8 cellular contexts compared by ENCODE assay signal in genomic region chr1:230215049-230215448, GRCh38.
DNase-seq lines count a peak whose midpoint lies in the region; ATAC-seq, FAIRE-seq and TF ChIP-seq lines count a peak whose summit lies in the region.

No MANE protein-coding gene starts in this region.

- CTCF ChIA-PET in endothelial cell of umbilical vein (lab: Charles Lee), result interaction anchor here (0.6 to 3.6 kb wide), 50 partner anchors 10 to 700 kb away, joined by 3 to 41 read pairs (median 4); partner anchors contain the start of genes ABCB10, GALNT2, TAF5L and URB2

- BruUV-seq in endothelial cell of umbilical vein (replicated peaks; lab: Mats Ljungman, UMichigan), result no TSS peak

- H3K36me3 ChIP-seq in endothelial cell of umbilical vein (ENCODE audit: control insufficient read depth in 2 of 2, extremely low read depth in 1 of 2, insufficient read depth in 2 of 2, low read length in 2 of 2), result no peaks in the 10 kb centered on the region
- no peaks in the 10 kb centered on the region for H3K36me3 ChIP-seq in mucosa of rectum (ENCODE audit: control insufficient read depth in 2 of 2, insufficient read depth in 2 of 2, low read length in 2 of 2)

- FAIRE-seq in endothelial cell of umbilical vein (lab: Jason Lieb, UNC), result peak; percentile 96

- no peak for ATAC-seq in GM21360 (IDR thresholded peaks at IDR 0.05; ENCODE audit: unreplicated experiment)
- no peak for ATAC-seq in GM18502 (IDR thresholded peaks at IDR 0.05; ENCODE audit: poor library complexity, unreplicated experiment)

- peak; percentile 70 to 87 for TF ChIP-seq CTCF in endothelial cell of umbilical vein (IDR thresholded peaks at IDR 0.05; ENCODE audit: extremely low read depth in 1 of 2, insufficient read depth in 1 of 2, low read depth in 1 of 2, low read length in 2 of 2)

- TF ChIP-seq POLR2A in endothelial cell of umbilical vein (IDR thresholded peaks at IDR 0.05; ENCODE audit: low read depth, low read length), result no peak

- H2AFZ ChIP-seq in endothelial cell of umbilical vein (ENCODE audit: low read depth, low read length), result peak overlapping the region; percentile 28

- peak overlapping the region; percentile 33 for H3K27ac ChIP-seq in endothelial cell of umbilical vein (ENCODE audit: insufficient read depth, low read depth, low read length)
- peak overlapping the region; percentile 1 to 18 for H3K27ac ChIP-seq in mucosa of rectum (ENCODE audit: low read depth in 2 of 2, low read length in 2 of 2)

- H3K4me1 ChIP-seq in endothelial cell of umbilical vein (ENCODE audit: control insufficient read depth, extremely low read depth, insufficient read depth, low read length) (peaks cover 26% of the 10 kb centered on the region), mucosa of rectum (ENCODE audit: control insufficient read depth in 2 of 2, insufficient read depth in 2 of 2, low read length in 2 of 2) (peaks cover 9 to 20% of the 10 kb centered on the region in 2 donors)

- H3K9me3 ChIP-seq in endothelial cell of umbilical vein (replicated peaks; ENCODE audit: control insufficient read depth, insufficient read depth, low read length) (no peaks in the 10 kb centered on the region), mucosa of rectum (ENCODE audit: control insufficient read depth in 2 of 2, low read length in 2 of 2) (no peaks in the 10 kb centered on the region)

- H3K9ac ChIP-seq in endothelial cell of umbilical vein (replicated peaks; ENCODE audit: extremely low read depth, insufficient read depth, low read length) (peak overlapping the region; percentile 32), mucosa of rectum (ENCODE audit: low read depth in 1 of 2, low read length in 2 of 2) (no peak overlapping the region)

- peak; percentile 43 for DNase-seq in AG20443 (ENCODE audit: low spot score)
- peak; percentile 75 for DNase-seq in NCI-H510A (lab: John Stamatoyannopoulos, UW)
- DNase-seq in endothelial cell of umbilical vein (ENCODE audit: low read depth, low spot score), result peak; percentile 92
- no peak for DNase-seq in NCI-H1105 treated with DMSO at 0.1 percent for 48 hours (lab: John Stamatoyannopoulos, UW)
- DNase-seq in activated CD8-positive, alpha-beta memory T cell treated with anti-CD3 and anti-CD28 coated beads for 24 hours, result no peak

- POLR2A ChIA-PET in endothelial cell of umbilical vein (lab: Charles Lee), result interaction anchor here (1.1 to 1.3 kb wide), 2 partner anchors 9 to 554 kb away, joined by 3 to 4 read pairs; no protein-coding TSS in a partner anchor

- dilution Hi-C loops in endothelial cell of umbilical vein (cut with MboI; ENCODE audit: extremely low pct_ligation_motif_present, low sequenced_read_pairs), result no loop called here

- H3K27me3 ChIP-seq in endothelial cell of umbilical vein (ENCODE audit: control insufficient read depth in 2 of 2, insufficient read depth in 2 of 2, low read length in 2 of 2) (no peaks in the 10 kb centered on the region), mucosa of rectum (ENCODE audit: control insufficient read depth in 2 of 2, insufficient read depth in 2 of 2, low read length in 2 of 2) (no peaks in the 10 kb centered on the region)

- intact Hi-C loops in endothelial cell of umbilical vein (cut with micrococcal nuclease), result loop anchor here (1.0 to 2.0 kb wide), 7 partner anchors 48 to 554 kb away; partner anchors contain the start of gene GALNT2

- no peak overlapping the region for H3K4me3 ChIP-seq in endothelial cell of umbilical vein (replicated peaks in 1 of 3; ENCODE audit: insufficient read depth in 1 of 3, low read depth in 1 of 3, low read length in 3 of 3)
- no peak overlapping the region for H3K4me3 ChIP-seq in mucosa of rectum (ENCODE audit: low read length in 2 of 2)

- no peaks in the 10 kb centered on the region for H4K20me1 ChIP-seq in endothelial cell of umbilical vein (replicated peaks; ENCODE audit: control insufficient read depth, extremely low read depth, insufficient read depth, low read length)

- peaks cover 5% of the 10 kb centered on the region for H3K79me2 ChIP-seq in endothelial cell of umbilical vein (ENCODE audit: control insufficient read depth, insufficient read depth, low read length)

- H3K9me1 ChIP-seq in endothelial cell of umbilical vein (replicated peaks; ENCODE audit: control insufficient read depth, extremely low read depth, insufficient read depth, low read length), result no peaks in the 10 kb centered on the region

- H3K4me2 ChIP-seq in endothelial cell of umbilical vein (ENCODE audit: insufficient read depth, low read length), result peak overlapping the region; percentile 72

TF ChIP-seq in endothelial cell of umbilical vein, 7 proteins besides CTCF, POLR2A, EP300 and RAD21:
- TF ChIP-seq GATA2 (IDR thresholded peaks at IDR 0.05; ENCODE audit: insufficient read depth, insufficient read length, low read depth, low read length), result no peak
- no peak for TF ChIP-seq MYC (IDR thresholded peaks at IDR 0.05; ENCODE audit: low read depth, low read length)
- no peak for TF ChIP-seq FOS (IDR thresholded peaks at IDR 0.05; ENCODE audit: borderline replicate concordance, insufficient read depth, low read length)
- TF ChIP-seq JUN (IDR thresholded peaks at IDR 0.05; ENCODE audit: borderline replicate concordance, insufficient read depth, insufficient read length, low read depth), result no peak
- TF ChIP-seq EZH2 (IDR thresholded peaks at IDR 0.05; ENCODE audit: borderline replicate concordance, low read depth, low read length, severe bottlenecking), result no peak
- TF ChIP-seq MAX (IDR thresholded peaks at IDR 0.05; ENCODE audit: insufficient read depth, insufficient read length), result no peak
- no peak for TF ChIP-seq POLR2AphosphoS5 (IDR thresholded peaks at IDR 0.05; ENCODE audit: insufficient read depth, low read depth, low read length)

Comparison
In these comparisons a context has a peak if more than half of its experiments do, and no peak if none do; other contexts are left out.
1. DNase-seq: peak in AG20443 (single experiment), NCI-H510A (single experiment) and endothelial cell of umbilical vein (single experiment); none in NCI-H1105 treated with DMSO at 0.1 percent for 48 hours (single experiment) and activated CD8-positive, alpha-beta memory T cell treated with anti-CD3 and anti-CD28 coated beads for 24 hours (single experiment).